In the genomic region with DNA sequence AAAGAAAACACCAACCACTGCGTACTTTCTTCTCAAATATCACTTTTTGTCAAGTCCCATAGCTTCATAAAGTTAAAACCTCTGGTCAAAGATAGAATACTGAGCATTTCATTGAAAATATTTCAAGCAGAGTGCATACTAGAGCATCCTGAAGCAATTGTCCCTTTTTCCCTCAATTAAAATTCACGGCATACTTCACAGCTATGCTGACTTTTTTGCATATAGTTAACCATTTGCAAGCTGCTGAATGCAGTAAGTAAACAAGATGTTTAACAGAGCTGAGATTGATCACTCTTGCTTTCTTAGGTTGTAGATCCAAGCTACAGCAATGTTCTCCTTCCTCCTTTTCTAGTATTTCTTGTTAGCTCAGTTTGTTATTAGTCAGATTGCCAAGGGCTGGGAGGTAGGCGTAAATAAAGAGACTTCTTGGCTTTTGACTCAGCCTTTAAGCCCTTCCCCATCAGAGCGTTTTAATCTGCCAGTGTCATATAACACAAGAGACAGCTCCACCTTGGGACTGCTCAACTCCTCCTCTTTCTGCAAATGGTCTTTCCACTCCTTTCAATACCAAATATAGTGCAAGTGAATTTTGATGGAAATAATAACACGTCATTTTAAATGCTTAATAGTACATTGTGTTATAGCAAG, we compare ENCODE assay signal across 8 cellular contexts. TPM values are rescaled to one million over a fixed set of nuclear protein-coding genes. Genes with fewer than 3 reads are reported as not detected.
DNase-seq lines count a peak whose midpoint lies in the region; ATAC-seq, FAIRE-seq and TF ChIP-seq lines count a peak whose summit lies in the region.

A gene with protein sequence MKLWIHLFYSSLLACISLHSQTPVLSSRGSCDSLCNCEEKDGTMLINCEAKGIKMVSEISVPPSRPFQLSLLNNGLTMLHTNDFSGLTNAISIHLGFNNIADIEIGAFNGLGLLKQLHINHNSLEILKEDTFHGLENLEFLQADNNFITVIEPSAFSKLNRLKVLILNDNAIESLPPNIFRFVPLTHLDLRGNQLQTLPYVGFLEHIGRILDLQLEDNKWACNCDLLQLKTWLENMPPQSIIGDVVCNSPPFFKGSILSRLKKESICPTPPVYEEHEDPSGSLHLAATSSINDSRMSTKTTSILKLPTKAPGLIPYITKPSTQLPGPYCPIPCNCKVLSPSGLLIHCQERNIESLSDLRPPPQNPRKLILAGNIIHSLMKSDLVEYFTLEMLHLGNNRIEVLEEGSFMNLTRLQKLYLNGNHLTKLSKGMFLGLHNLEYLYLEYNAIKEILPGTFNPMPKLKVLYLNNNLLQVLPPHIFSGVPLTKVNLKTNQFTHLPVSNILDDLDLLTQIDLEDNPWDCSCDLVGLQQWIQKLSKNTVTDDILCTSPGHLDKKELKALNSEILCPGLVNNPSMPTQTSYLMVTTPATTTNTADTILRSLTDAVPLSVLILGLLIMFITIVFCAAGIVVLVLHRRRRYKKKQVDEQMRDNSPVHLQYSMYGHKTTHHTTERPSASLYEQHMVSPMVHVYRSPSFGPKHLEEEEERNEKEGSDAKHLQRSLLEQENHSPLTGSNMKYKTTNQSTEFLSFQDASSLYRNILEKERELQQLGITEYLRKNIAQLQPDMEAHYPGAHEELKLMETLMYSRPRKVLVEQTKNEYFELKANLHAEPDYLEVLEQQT (minus strand): TSS at position 421 of the 648 bp plus-strand sequence. CDS start 2,911 bp downstream, outside the sequence.

- H3K36me3 ChIP-seq in adipocyte (ENCODE audit: control insufficient read depth, insufficient read depth, low read length, severe bottlenecking) = no peaks in the 10 kb centered on the region
- H3K36me3 ChIP-seq in kidney (ENCODE audit: control insufficient read depth in 1 of 2, insufficient read depth in 2 of 2, low read length in 2 of 2) = no peaks in the 10 kb centered on the region

- no peaks in the 10 kb centered on the region for H3K4me1 Mint-ChIP-seq in natural killer cell treated with Interleukin-12 subunit alpha and Interleukin-12 subunit beta and Interleukin-15 and Interleukin-18, amount 100 ng/mL, for 72 hours (ENCODE audit: low read depth in 2 of 2)

- peaks cover 9% of the 10 kb centered on the region for H3K4me1 ChIP-seq in adipocyte (ENCODE audit: control insufficient read depth, insufficient read depth, low read length)
- H3K4me1 ChIP-seq in kidney (ENCODE audit: control insufficient read depth in 1 of 2, insufficient read depth in 1 of 2, low read depth in 1 of 2, low read length in 2 of 2) = no peaks in the 10 kb centered on the region

- peaks cover 10% of the 10 kb centered on the region for H3K9me3 Mint-ChIP-seq in natural killer cell treated with Interleukin-12 subunit alpha and Interleukin-12 subunit beta and Interleukin-15 and Interleukin-18, amount 100 ng/mL, for 72 hours

- peak; percentile 83 for DNase-seq in NCI-H1092 treated with DMSO at 0.1 percent for 48 hours (lab: John Stamatoyannopoulos, UW)
- DNase-seq in adipocyte (ENCODE audit: low read depth) = peak; percentile 73
- DNase-seq in kidney tubule cell (ENCODE audit: low spot score) = peak; percentile 19
- no peak for DNase-seq in kidney
- DNase-seq in natural killer cell treated with Interleukin-12 subunit alpha and Interleukin-12 subunit beta and Interleukin-15 and Interleukin-18, amount 100 ng/mL, for 72 hours (ENCODE audit: low spot score) = no peak

- H3K9me3 ChIP-seq in adipocyte (ENCODE audit: control insufficient read depth, low read length) (no peaks in the 10 kb centered on the region), kidney (ENCODE audit: control insufficient read depth in 1 of 2, low read length in 2 of 2) (no peaks in the 10 kb centered on the region)

- H3K9ac ChIP-seq in adipocyte (ENCODE audit: low read length) (no peak within 1 kb of the TSS), kidney (ENCODE audit: low read length in 2 of 2) (no peak within 1 kb of the TSS)

- no peaks in the 10 kb centered on the region for H3K27me3 ChIP-seq in adipocyte (replicated peaks; ENCODE audit: control insufficient read depth, insufficient read depth, low read length)

- no peaks in the 10 kb centered on the region for H3K27me3 Mint-ChIP-seq in natural killer cell treated with Interleukin-12 subunit alpha and Interleukin-12 subunit beta and Interleukin-15 and Interleukin-18, amount 100 ng/mL, for 72 hours

- intact Hi-C loops in kidney (cut with DNase I) = no loop called here

- H3K4me3 Mint-ChIP-seq in natural killer cell treated with Interleukin-12 subunit alpha and Interleukin-12 subunit beta and Interleukin-15 and Interleukin-18, amount 100 ng/mL, for 72 hours = no peak within 1 kb of the TSS

- no peaks in the 10 kb centered on the region for H3K36me3 Mint-ChIP-seq in natural killer cell treated with Interleukin-12 subunit alpha and Interleukin-12 subunit beta and Interleukin-15 and Interleukin-18, amount 100 ng/mL, for 72 hours

- no peak for FAIRE-seq in kidney (lab: Jason Lieb, UNC)

- ATAC-seq in HG03460 (IDR thresholded peaks at IDR 0.05; ENCODE audit: unreplicated experiment) (no peak), GM19397 (IDR thresholded peaks at IDR 0.05; ENCODE audit: unreplicated experiment) (no peak)
- no peak for ATAC-seq in natural killer cell treated with Interleukin-12 subunit alpha and Interleukin-12 subunit beta and Interleukin-15 and Interleukin-18, amount 100 ng/mL, for 72 hours

- H3K27ac ChIP-seq in C4-2B (no peak within 1 kb of the TSS), kidney (ENCODE audit: low read depth in 2 of 2, low read length in 2 of 2) (no peak within 1 kb of the TSS)

- no peak within 1 kb of the TSS for H3K27ac Mint-ChIP-seq in natural killer cell treated with Interleukin-12 subunit alpha and Interleukin-12 subunit beta and Interleukin-15 and Interleukin-18, amount 100 ng/mL, for 72 hours

- peak; percentile 42 for TF ChIP-seq CTCF in C4-2B (conservative IDR thresholded peaks at IDR 0.05)
- TF ChIP-seq CTCF in kidney (IDR thresholded peaks at IDR 0.05; ENCODE audit: borderline replicate concordance, extremely low read depth, insufficient read depth) = no peak

- H3K4me3 ChIP-seq in adipocyte (ENCODE audit: low read length) (peak within 1 kb of the TSS; percentile 10), kidney (ENCODE audit: low read length in 2 of 2) (no peak within 1 kb of the TSS)

RNA-seq across cellular contexts. Expression of the gene that starts here (rescaled TPM):
- 0.09 TPM for total RNA-seq in kidney
- polyA plus RNA-seq in kidney (ENCODE audit: insufficient read depth, low read depth, low replicate concordance) = not detected
- not detected for total RNA-seq in natural killer cell treated with Interleukin-12 subunit alpha and Interleukin-12 subunit beta and Interleukin-15 and Interleukin-18, amount 100 ng/mL, for 72 hours

Comparison
In these comparisons a context has a peak if more than half of its experiments do, and no peak if none do; other contexts are left out.
1. DNase-seq: peak in NCI-H1092 treated with DMSO at 0.1 percent for 48 hours (single experiment), adipocyte (single experiment) and kidney tubule cell (single experiment); none in kidney (single experiment) and natural killer cell treated with Interleukin-12 subunit alpha and Interleukin-12 subunit beta and Interleukin-15 and Interleukin-18, amount 100 ng/mL, for 72 hours (single experiment).